ENCODE assay signal across 9 cellular contexts in genomic region chr6:36598739-36599318, GRCh38. TPM values are rescaled to one million over a fixed set of nuclear protein-coding genes. Genes with fewer than 3 reads are reported as not detected.
DNase-seq lines count a peak whose midpoint lies in the region; ATAC-seq, FAIRE-seq and TF ChIP-seq lines count a peak whose summit lies in the region.
"Had no signal": no experiment of that assay in that cellular context is flagged by ENCODE, and none has a peak within 500 bp of the region (broad histone marks: within the 10 kb centered on the region; RNA-seq: fewer than 3 reads in every experiment).

No MANE protein-coding gene starts in this region.

- no peak for TF ChIP-seq CTCF in fibroblast of the aortic adventitia (IDR thresholded peaks at IDR 0.05; ENCODE audit: insufficient read depth, low read length)

- H3K27me3 Mint-ChIP-seq in T-helper 17 cell: no peaks in the 10 kb centered on the region

- TF ChIP-seq POLR2A in GM12891 (IDR thresholded peaks at IDR 0.05; ENCODE audit: low read depth, low read length): 0 out of 2 replicates have a peak, but pooled peaks have one; percentile 30

- H3K9me3 ChIP-seq in T-helper 17 cell (ENCODE audit: control insufficient read depth, low read length, poor library complexity, severe bottlenecking): peaks cover 2% of the 10 kb centered on the region

- H3K27ac Mint-ChIP-seq in T-helper 17 cell: peak overlapping the region; percentile 97

- peaks cover 44% of the 10 kb centered on the region for H3K4me1 Mint-ChIP-seq in T-helper 17 cell

- peak overlapping the region; percentile 95 for H3K4me3 ChIP-seq in fibroblast of the aortic adventitia (ENCODE audit: low read depth, low read length)
- H3K4me3 ChIP-seq in skeletal muscle cell (ENCODE audit: low read depth, low read length): peak overlapping the region; percentile 80

- no peak for DNase-seq in GM12891 (ENCODE audit: insufficient read length, low spot score)
- no peak for DNase-seq in T-helper 17 cell
- DNase-seq in fibroblast of the aortic adventitia (ENCODE audit: low read depth): no peak
- DNase-seq in skeletal muscle cell (ENCODE audit: low read depth): no peak
- DNase-seq in GDM1 (lab: John Stamatoyannopoulos, UW): no peak
- no peak for DNase-seq in GOT3 (lab: John Stamatoyannopoulos, UW)
- DNase-seq in stimulated activated CD4-positive, alpha-beta T cell treated with anti-CD3 and anti-CD28 coated beads, Interleukin-4, amount 100 ng/mL, for 4 hours: no peak
- DNase-seq: Karpas-422 had no signal

- H3K36me3 Mint-ChIP-seq in T-helper 17 cell (ENCODE audit: low read depth): peaks cover 26% of the 10 kb centered on the region

- ATAC-seq in T-helper 17 cell (no peak), HG03378 (IDR thresholded peaks at IDR 0.05; ENCODE audit: unreplicated experiment) (no peak)

- no peak for FAIRE-seq in GM12891 (lab: Jason Lieb, UNC)

- H3K4me3 Mint-ChIP-seq in T-helper 17 cell: peak overlapping the region; percentile 88

TF ChIP-seq in GM12891, 5 proteins besides CTCF, POLR2A, EP300 and RAD21:
- TF ChIP-seq POLR2AphosphoS5 (IDR thresholded peaks at IDR 0.05; ENCODE audit: low read depth, low read length) (no peak), POU2F2 (IDR thresholded peaks at IDR 0.05; ENCODE audit: low read depth, low read length) (no peak), SPI1 (IDR thresholded peaks at IDR 0.05; ENCODE audit: low read depth, low read length) (no peak)

RNA-seq across cellular contexts. Expression of gene SRSF3, which starts 4.7 kb away (rescaled TPM):
- 352 TPM for polyA plus RNA-seq in GM12891 (2012; ENCODE audit: low read depth, missing spikeins)
- total RNA-seq in T-helper 17 cell: 100 to 1,000 TPM; 638 to 646 TPM
- 181 and 411 TPM in 2 replicates for total RNA-seq in fibroblast of the aortic adventitia (ENCODE audit: low replicate concordance)

RNA-seq across cellular contexts. Expression of gene STK38, which starts 51.5 kb away (rescaled TPM):
- 8.4 TPM for polyA plus RNA-seq in GM12891 (2012; ENCODE audit: low read depth, missing spikeins)
- total RNA-seq in T-helper 17 cell (10 to 100 TPM; 85.0 to 85.5 TPM), fibroblast of the aortic adventitia (ENCODE audit: low replicate concordance) (34.3 and 47.7 TPM in 2 replicates)
